ENCODE assay signal across 8 cellular contexts in genomic region chr4:173334085-173334890, GRCh38. TPM values are rescaled to one million over a fixed set of nuclear protein-coding genes. Genes with fewer than 3 reads are reported as not detected.
DNase-seq lines count a peak whose midpoint lies in the region; ATAC-seq lines count a peak whose summit lies in the region.

HMGB2 (minus strand) TSS chr4:173334358; CDS start chr4:173333649, 709 bp downstream.

- WGBS in aorta, 2 donors = 0 to 1% methylated on average over 61 of the region's 61 CpGs

- H3K4me3 ChIP-seq in rectal smooth muscle tissue (ENCODE audit: low read length) (peak within 1 kb of the TSS; percentile 94), aorta (ENCODE audit: low read length in 2 of 2) (peak within 1 kb of the TSS; percentile 71 to 99)

- ATAC-seq in GM18508 (IDR thresholded peaks at IDR 0.05; ENCODE audit: insufficient read depth, unreplicated experiment) (peak; percentile 91), HG03025 (IDR thresholded peaks at IDR 0.05; ENCODE audit: low FRiP score, unreplicated experiment) (peak; percentile 95), aorta (ENCODE audit: low FRiP score) (peak; percentile 100)

- no peaks in the 10 kb centered on the region for H3K27me3 ChIP-seq in rectal smooth muscle tissue (ENCODE audit: control insufficient read depth, insufficient read depth, low read length)
- H3K27me3 ChIP-seq in aorta (ENCODE audit: control insufficient read depth in 1 of 2, insufficient read depth in 2 of 2, low read length in 1 of 2) = no peaks in the 10 kb centered on the region

- peak within 1 kb of the TSS; percentile 97 for H3K9ac ChIP-seq in rectal smooth muscle tissue (ENCODE audit: low read length)

- intact Hi-C loops in aorta (cut with DNase I) = loop anchor here (1.0 to 5.0 kb wide), 4 partner anchors 36 to 68 kb away; partner anchors contain the start of genes SAP30 (in 2 of the 2) and SCRG1 (in 1 of the 2)

- H3K27ac ChIP-seq in rectal smooth muscle tissue (ENCODE audit: low read depth, low read length) (peak within 1 kb of the TSS; percentile 100), aorta (ENCODE audit: low read depth in 1 of 2, low read length in 2 of 2) (peak within 1 kb of the TSS; percentile 89 to 90)

- peaks cover 4% of the 10 kb centered on the region for H3K4me1 ChIP-seq in rectal smooth muscle tissue (ENCODE audit: control insufficient read depth, insufficient read depth, low read length)
- H3K4me1 ChIP-seq in aorta (ENCODE audit: control insufficient read depth in 1 of 2, insufficient read depth in 2 of 2, low read length in 2 of 2) = no peaks in the 10 kb centered on the region

- H3K9me3 ChIP-seq in aorta (ENCODE audit: control insufficient read depth, low read length) = no peaks in the 10 kb centered on the region

- H3K36me3 ChIP-seq in rectal smooth muscle tissue (ENCODE audit: control insufficient read depth, insufficient read depth, low read length) (peaks cover 6% of the 10 kb centered on the region), aorta (ENCODE audit: control insufficient read depth in 1 of 2, insufficient read depth in 2 of 2, low read length in 1 of 2) (no peaks in the 10 kb centered on the region)

- DNase-seq in NCI-H2081 (lab: John Stamatoyannopoulos, UW) = peak; percentile 98 to 99
- DNase-seq in T1000 (lab: John Stamatoyannopoulos, UW) = peak; percentile 96
- peak; percentile 100 for DNase-seq in astrocyte of the hippocampus (ENCODE audit: low read depth, low spot score)
- peak; percentile 97 for DNase-seq in hepatic stellate cell (ENCODE audit: low spot score)
- DNase-seq in aorta = peak; percentile 100

RNA-seq across cellular contexts. Expression of gene HMGB2, which starts in this region (rescaled TPM):
- total RNA-seq in aorta = 10 to 100 TPM; 33.0 to 42.5 TPM
- polyA plus RNA-seq in aorta = 10 to 100 TPM; 70.5 to 81.7 TPM

Comparison
In these comparisons a context has a peak if more than half of its experiments do, and no peak if none do; other contexts are left out.
1. Peak in every context shown above with its lines: DNase-seq, ATAC-seq, H3K4me3 ChIP-seq and H3K27ac ChIP-seq.